In the genomic region with DNA sequence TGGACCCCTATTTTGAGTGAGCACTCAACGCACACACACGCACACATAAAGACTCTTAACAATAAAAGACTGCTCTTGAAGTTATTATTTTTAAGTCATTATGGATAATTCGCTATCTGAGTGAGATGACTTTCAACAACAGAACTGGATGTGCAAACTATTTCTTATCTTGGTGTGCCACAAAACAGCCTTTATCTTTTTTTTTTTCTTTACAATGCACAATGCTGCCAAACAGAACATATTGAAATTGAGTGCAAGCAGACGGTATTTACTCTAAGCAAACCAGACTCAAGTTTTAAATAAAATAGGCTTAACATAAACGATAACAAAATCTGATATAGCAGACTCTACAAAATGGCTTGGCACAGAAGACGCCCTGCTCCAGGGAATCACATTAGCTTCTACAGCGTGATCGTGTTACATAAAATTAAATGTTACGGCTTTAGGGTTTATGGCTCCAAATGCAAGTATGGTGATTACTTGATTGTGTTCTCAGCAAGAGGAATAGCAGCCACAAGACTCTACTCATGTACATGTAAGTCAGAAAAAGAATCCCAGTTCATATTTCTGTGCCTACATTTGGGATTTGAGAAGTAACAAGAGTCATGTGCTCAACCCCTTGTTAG, we compare ENCODE assay signal across 20 cellular contexts. TPM values are rescaled to one million over a fixed set of nuclear protein-coding genes. Genes with fewer than 3 reads are reported as not detected.
"Had no signal": no experiment of that assay in that cellular context is flagged by ENCODE, and none has a peak within 500 bp of the region (broad histone marks: within the 10 kb centered on the region; RNA-seq: fewer than 3 reads in every experiment).

No MANE protein-coding gene starts in this region.

- H3K4me1 Mint-ChIP-seq: activated CD4-positive, alpha-beta T cell treated with anti-CD3 and anti-CD28 coated beads, Interleukin-2, amount 10 ng/mL, durations not matched to agents 7 days and 5 days; activated naive CD8-positive, alpha-beta T cell treated with anti-CD3 and anti-CD28 coated beads for 36 hours; neural crest cell had no signal

- H3K4me3 Mint-ChIP-seq: activated CD4-positive, alpha-beta T cell treated with anti-CD3 and anti-CD28 coated beads, Interleukin-2, amount 10 ng/mL, durations not matched to agents 7 days and 5 days; activated naive CD8-positive, alpha-beta T cell treated with anti-CD3 and anti-CD28 coated beads for 36 hours; dendritic cell treated with granulocyte-macrophage colony-stimulating factor and Interleukin-4, amounts not matched to agents 40 ng/mL and 50 ng/mL, for 4 days; effector memory CD8-positive, alpha-beta T cell; neural crest cell had no signal

- H3K27ac ChIP-seq: gastrocnemius medialis, heart right ventricle, prostate gland, skin epidermis, tibial artery had no signal

- H3K36me3 ChIP-seq: gastrocnemius medialis, heart right ventricle, prostate gland, tibial artery had no signal

- H3K4me1 ChIP-seq: gastrocnemius medialis, prostate gland had no signal

- H3K36me3 Mint-ChIP-seq: activated naive CD8-positive, alpha-beta T cell treated with anti-CD3 and anti-CD28 coated beads for 36 hours had no signal

- H3K27me3 Mint-ChIP-seq: dendritic cell treated with granulocyte-macrophage colony-stimulating factor and Interleukin-4, amounts not matched to agents 40 ng/mL and 50 ng/mL, for 4 days had no signal

- ATAC-seq: effector memory CD8-positive, alpha-beta T cell; gastrocnemius medialis; heart right ventricle; right cardiac atrium had no signal

- H3K9me3 Mint-ChIP-seq: activated CD4-positive, alpha-beta T cell treated with anti-CD3 and anti-CD28 coated beads, Interleukin-2, amount 10 ng/mL, durations not matched to agents 7 days and 5 days; activated naive CD8-positive, alpha-beta T cell treated with anti-CD3 and anti-CD28 coated beads for 36 hours; dendritic cell treated with granulocyte-macrophage colony-stimulating factor and Interleukin-4, amounts not matched to agents 40 ng/mL and 50 ng/mL, for 4 days; effector memory CD8-positive, alpha-beta T cell had no signal

- H3K27me3 ChIP-seq: gastrocnemius medialis had no signal

- H3K4me3 ChIP-seq: gastrocnemius medialis, heart right ventricle, lung, prostate gland, skin epidermis, tibial artery had no signal

- H3K27ac Mint-ChIP-seq: activated CD4-positive, alpha-beta T cell treated with anti-CD3 and anti-CD28 coated beads, Interleukin-2, amount 10 ng/mL, durations not matched to agents 7 days and 5 days; activated naive CD8-positive, alpha-beta T cell treated with anti-CD3 and anti-CD28 coated beads for 36 hours; dendritic cell treated with granulocyte-macrophage colony-stimulating factor and Interleukin-4, amounts not matched to agents 40 ng/mL and 50 ng/mL, for 4 days; effector memory CD8-positive, alpha-beta T cell had no signal

- DNase-seq: activated CD4-positive, alpha-beta T cell treated with anti-CD3 and anti-CD28 coated beads, Interleukin-2, amount 10 ng/mL, durations not matched to agents 7 days and 5 days; activated CD4-positive, CD25-positive, alpha-beta regulatory T cell; activated CD8-positive, alpha-beta memory T cell treated with anti-CD3 and anti-CD28 coated beads, Interleukin-2, amount 50 U/mL, for 48 hours; activated naive CD8-positive, alpha-beta T cell treated with anti-CD3 and anti-CD28 coated beads for 36 hours; amygdala; cerebellar nuclear complex; effector memory CD8-positive, alpha-beta T cell; gastrocnemius medialis; heart right ventricle; midbrain; right cardiac atrium; stimulated activated CD4-positive, alpha-beta T cell treated with anti-CD3 and anti-CD28 coated beads, Interleukin-4, amount 100 ng/mL, for 24 hours; stimulated activated naive CD4-positive, alpha-beta T cell; tibial artery had no signal

RNA-seq across cellular contexts. Expression of gene STK32B, which starts 9.6 kb away (rescaled TPM):
- total RNA-seq: activated CD4-positive, alpha-beta T cell treated with anti-CD3 and anti-CD28 coated beads, Interleukin-2, amount 10 ng/mL, durations not matched to agents 7 days and 5 days; activated naive CD8-positive, alpha-beta T cell treated with anti-CD3 and anti-CD28 coated beads for 36 hours had no signal

RNA-seq across cellular contexts. Expression of gene CYTL1, which starts 22.5 kb away (rescaled TPM):
- total RNA-seq: activated CD4-positive, alpha-beta T cell treated with anti-CD3 and anti-CD28 coated beads, Interleukin-2, amount 10 ng/mL, durations not matched to agents 7 days and 5 days; activated naive CD8-positive, alpha-beta T cell treated with anti-CD3 and anti-CD28 coated beads for 36 hours; gastrocnemius medialis; myocyte had no signal
